36 cellular contexts compared by ENCODE assay signal in genomic region chr7:126972571-126972970, GRCh38.
"Had no signal": no experiment of that assay in that cellular context is flagged by ENCODE, and none has a peak within 500 bp of the region (broad histone marks: within the 10 kb centered on the region; RNA-seq: fewer than 3 reads in every experiment).

No MANE protein-coding gene starts in this region.

- DNase-seq: activated CD4-positive, alpha-beta memory T cell treated with anti-CD3 and anti-CD28 coated beads for 36 hours; activated CD4-positive, alpha-beta T cell treated with anti-CD3 and anti-CD28 coated beads for 36 hours; activated CD4-positive, alpha-beta T cell treated with anti-CD3 and anti-CD28 coated beads, Interleukin-2, amount 10 ng/mL, durations not matched to agents 24 days and 14 days; activated CD4-positive, CD25-positive, alpha-beta regulatory T cell; activated CD4-positive, CD25-positive, alpha-beta regulatory T cell treated with anti-CD3 and anti-CD28 coated beads, Interleukin-2, amount 50 U/mL, for 72 hours; activated CD8-positive, alpha-beta memory T cell treated with anti-CD3 and anti-CD28 coated beads, Interleukin-2, amount 10 ng/mL, durations not matched to agents 7 days and 5 days; activated CD8-positive, alpha-beta memory T cell treated with anti-CD3 and anti-CD28 coated beads, Interleukin-2, amount 50 U/mL, for 4 hours; activated CD8-positive, alpha-beta T cell treated with anti-CD3 and anti-CD28 coated beads, Interleukin-2, amount 10 ng/mL, durations not matched to agents 7 days and 5 days; activated effector memory CD4-positive, alpha-beta T cell treated with anti-CD3 and anti-CD28 coated beads, Interleukin-2, amount 50 U/mL, for 16 hours; activated naive CD4-positive, alpha-beta T cell treated with anti-CD3 and anti-CD28 coated beads for 36 hours; activated naive CD8-positive, alpha-beta T cell treated with anti-CD3 and anti-CD28 coated beads for 36 hours; activated naive CD8-positive, alpha-beta T cell treated with anti-CD3 and anti-CD28 coated beads, Interleukin-2, amount 50 U/mL, for 24 hours; activated T-cell treated with anti-CD3 and anti-CD28 coated beads, Interleukin-2, amount 50 U/mL, for 1 hour; activated T-cell treated with anti-CD3 and anti-CD28 coated beads, Interleukin-2, amount 50 U/mL, for 48 hours; adrenal gland; amygdala; aorta; central memory CD4-positive, alpha-beta T cell; cerebellar nuclear complex; colonic mucosa; effector CD4-positive, alpha-beta T cell; effector memory CD8-positive, alpha-beta T cell; erythroblast; foreskin keratinocyte; gastrocnemius medialis; heart right ventricle; T-helper 2 cell had no signal

- H3K27ac ChIP-seq: adrenal gland, breast epithelium, cardiac muscle cell, colonic mucosa, esophagus muscularis mucosa, foreskin keratinocyte, gastrocnemius medialis, heart right ventricle, hepatocyte had no signal

- H3K36me3 Mint-ChIP-seq: activated CD4-positive, alpha-beta memory T cell treated with anti-CD3 and anti-CD28 coated beads for 36 hours; activated CD8-positive, alpha-beta memory T cell treated with anti-CD3 and anti-CD28 coated beads, Interleukin-2, amount 10 ng/mL, durations not matched to agents 7 days and 5 days; activated naive CD4-positive, alpha-beta T cell treated with anti-CD3 and anti-CD28 coated beads, Interleukin-2, amount 50 U/mL, for 24 hours; activated naive CD8-positive, alpha-beta T cell treated with anti-CD3 and anti-CD28 coated beads for 36 hours; brain had no signal

- H3K36me3 ChIP-seq: adrenal gland, breast epithelium, cardiac muscle cell, colonic mucosa, esophagus muscularis mucosa, gastrocnemius medialis, heart right ventricle had no signal

- H3K4me3 ChIP-seq: adrenal gland, breast epithelium, cardiac muscle cell, colonic mucosa, esophagus muscularis mucosa, gastrocnemius medialis, heart right ventricle, hepatocyte had no signal

- ATAC-seq: activated CD4-positive, alpha-beta T cell treated with anti-CD3 and anti-CD28 coated beads for 36 hours; activated CD8-positive, alpha-beta memory T cell treated with anti-CD3 and anti-CD28 coated beads, Interleukin-2, amount 10 ng/mL, durations not matched to agents 7 days and 5 days; activated CD8-positive, alpha-beta T cell treated with anti-CD3 and anti-CD28 coated beads, Interleukin-2, amount 10 ng/mL, durations not matched to agents 7 days and 5 days; activated naive CD8-positive, alpha-beta T cell treated with anti-CD3 and anti-CD28 coated beads, Interleukin-2, amount 50 U/mL, for 24 hours; effector memory CD8-positive, alpha-beta T cell; foreskin keratinocyte; gastrocnemius medialis; heart right ventricle had no signal

- H3K4me1 ChIP-seq: adrenal gland, breast epithelium, colonic mucosa, esophagus muscularis mucosa, foreskin keratinocyte, gastrocnemius medialis, heart right ventricle had no signal

- H3K27me3 ChIP-seq: adrenal gland, breast epithelium, cardiac muscle cell, colonic mucosa, esophagus muscularis mucosa, foreskin keratinocyte, gastrocnemius medialis, heart right ventricle, hepatocyte had no signal

- H3K4me1 Mint-ChIP-seq: activated CD4-positive, alpha-beta T cell treated with anti-CD3 and anti-CD28 coated beads for 36 hours; activated CD4-positive, alpha-beta T cell treated with anti-CD3 and anti-CD28 coated beads, Interleukin-2, amount 10 ng/mL, durations not matched to agents 24 days and 14 days; activated CD8-positive, alpha-beta memory T cell treated with anti-CD3 and anti-CD28 coated beads, Interleukin-2, amount 10 ng/mL, durations not matched to agents 7 days and 5 days; activated naive CD4-positive, alpha-beta T cell treated with anti-CD3 and anti-CD28 coated beads, Interleukin-2, amount 50 U/mL, for 24 hours; activated naive CD8-positive, alpha-beta T cell treated with anti-CD3 and anti-CD28 coated beads for 36 hours; activated naive CD8-positive, alpha-beta T cell treated with anti-CD3 and anti-CD28 coated beads, Interleukin-2, amount 50 U/mL, for 24 hours had no signal

- H3K27me3 Mint-ChIP-seq: activated CD4-positive, alpha-beta memory T cell treated with anti-CD3 and anti-CD28 coated beads for 36 hours; activated CD4-positive, alpha-beta T cell treated with anti-CD3 and anti-CD28 coated beads, Interleukin-2, amount 10 ng/mL, durations not matched to agents 24 days and 14 days; activated CD8-positive, alpha-beta memory T cell treated with anti-CD3 and anti-CD28 coated beads, Interleukin-2, amount 10 ng/mL, durations not matched to agents 7 days and 5 days; activated naive CD8-positive, alpha-beta T cell treated with anti-CD3 and anti-CD28 coated beads, Interleukin-2, amount 50 U/mL, for 24 hours; brain; dendritic cell treated with granulocyte-macrophage colony-stimulating factor and Interleukin-4, amounts not matched to agents 40 ng/mL and 50 ng/mL, for 4 days; effector memory CD8-positive, alpha-beta T cell had no signal

- H3K9me3 Mint-ChIP-seq: activated CD4-positive, alpha-beta memory T cell treated with anti-CD3 and anti-CD28 coated beads for 36 hours; activated CD4-positive, alpha-beta T cell treated with anti-CD3 and anti-CD28 coated beads, Interleukin-2, amount 10 ng/mL, durations not matched to agents 24 days and 14 days; activated naive CD4-positive, alpha-beta T cell treated with anti-CD3 and anti-CD28 coated beads for 36 hours; activated naive CD4-positive, alpha-beta T cell treated with anti-CD3 and anti-CD28 coated beads, Interleukin-2, amount 50 U/mL, for 24 hours; activated naive CD8-positive, alpha-beta T cell treated with anti-CD3 and anti-CD28 coated beads for 36 hours; activated naive CD8-positive, alpha-beta T cell treated with anti-CD3 and anti-CD28 coated beads, Interleukin-2, amount 50 U/mL, for 24 hours; activated T-helper 1 cell treated with anti-CD3 and anti-CD28 coated beads, Interleukin-12 subunit alpha, Interleukin-12 subunit beta, Interleukin-2, Interleukin-4 antibody, amounts not matched to agents 30 ng/mL and 10 ng/mL and 1 ng/mL, durations not matched to agents 14 hours and 24 hours and 36 hours; activated T-helper 2 cell treated with anti-CD3 and anti-CD28 coated beads, Interferon-gamma antibody, Interleukin-2, Interleukin-4, amounts not matched to agents 10 μg/mL and 5 μg/mL and 100 μg/mL, durations not matched to agents 14 hours and 24 hours and 36 hours; brain; dendritic cell treated with granulocyte-macrophage colony-stimulating factor and Interleukin-4, amounts not matched to agents 40 ng/mL and 50 ng/mL, for 4 days; effector memory CD8-positive, alpha-beta T cell had no signal

- H3K4me3 Mint-ChIP-seq: activated CD4-positive, alpha-beta memory T cell treated with anti-CD3 and anti-CD28 coated beads for 36 hours; activated CD4-positive, alpha-beta T cell treated with anti-CD3 and anti-CD28 coated beads for 36 hours; activated CD4-positive, alpha-beta T cell treated with anti-CD3 and anti-CD28 coated beads, Interleukin-2, amount 10 ng/mL, durations not matched to agents 24 days and 14 days; activated CD8-positive, alpha-beta memory T cell treated with anti-CD3 and anti-CD28 coated beads, Interleukin-2, amount 10 ng/mL, durations not matched to agents 7 days and 5 days; activated CD8-positive, alpha-beta T cell treated with anti-CD3 and anti-CD28 coated beads, Interleukin-2, amount 10 ng/mL, durations not matched to agents 7 days and 5 days; activated naive CD4-positive, alpha-beta T cell treated with anti-CD3 and anti-CD28 coated beads for 36 hours; activated naive CD4-positive, alpha-beta T cell treated with anti-CD3 and anti-CD28 coated beads, Interleukin-2, amount 50 U/mL, for 24 hours; activated naive CD8-positive, alpha-beta T cell treated with anti-CD3 and anti-CD28 coated beads for 36 hours; activated naive CD8-positive, alpha-beta T cell treated with anti-CD3 and anti-CD28 coated beads, Interleukin-2, amount 50 U/mL, for 24 hours; activated T-helper 1 cell treated with anti-CD3 and anti-CD28 coated beads, Interleukin-12 subunit alpha, Interleukin-12 subunit beta, Interleukin-2, Interleukin-4 antibody, amounts not matched to agents 30 ng/mL and 10 ng/mL and 1 ng/mL, durations not matched to agents 14 hours and 24 hours and 36 hours; brain; dendritic cell treated with granulocyte-macrophage colony-stimulating factor and Interleukin-4, amounts not matched to agents 40 ng/mL and 50 ng/mL, for 4 days; effector memory CD8-positive, alpha-beta T cell had no signal

- H3K9me3 ChIP-seq: adrenal gland, breast epithelium, colonic mucosa, esophagus muscularis mucosa, gastrocnemius medialis, heart right ventricle had no signal

- H3K27ac Mint-ChIP-seq: activated CD4-positive, alpha-beta memory T cell treated with anti-CD3 and anti-CD28 coated beads for 36 hours; activated CD4-positive, alpha-beta T cell treated with anti-CD3 and anti-CD28 coated beads for 36 hours; activated CD4-positive, alpha-beta T cell treated with anti-CD3 and anti-CD28 coated beads, Interleukin-2, amount 10 ng/mL, durations not matched to agents 24 days and 14 days; activated CD8-positive, alpha-beta memory T cell treated with anti-CD3 and anti-CD28 coated beads, Interleukin-2, amount 10 ng/mL, durations not matched to agents 7 days and 5 days; activated CD8-positive, alpha-beta T cell treated with anti-CD3 and anti-CD28 coated beads, Interleukin-2, amount 10 ng/mL, durations not matched to agents 7 days and 5 days; activated naive CD4-positive, alpha-beta T cell treated with anti-CD3 and anti-CD28 coated beads for 36 hours; activated naive CD4-positive, alpha-beta T cell treated with anti-CD3 and anti-CD28 coated beads, Interleukin-2, amount 50 U/mL, for 24 hours; activated naive CD8-positive, alpha-beta T cell treated with anti-CD3 and anti-CD28 coated beads for 36 hours; activated naive CD8-positive, alpha-beta T cell treated with anti-CD3 and anti-CD28 coated beads, Interleukin-2, amount 50 U/mL, for 24 hours; activated T-helper 1 cell treated with anti-CD3 and anti-CD28 coated beads, Interleukin-12 subunit alpha, Interleukin-12 subunit beta, Interleukin-2, Interleukin-4 antibody, amounts not matched to agents 30 ng/mL and 10 ng/mL and 1 ng/mL, durations not matched to agents 14 hours and 24 hours and 36 hours; activated T-helper 2 cell treated with anti-CD3 and anti-CD28 coated beads, Interferon-gamma antibody, Interleukin-2, Interleukin-4, amounts not matched to agents 10 μg/mL and 5 μg/mL and 100 μg/mL, durations not matched to agents 14 hours and 24 hours and 36 hours; dendritic cell treated with granulocyte-macrophage colony-stimulating factor and Interleukin-4, amounts not matched to agents 40 ng/mL and 50 ng/mL, for 4 days; effector memory CD8-positive, alpha-beta T cell had no signal
